ENCODE assay signal across 2 cellular contexts in genomic region chr19:3202895-3203294, GRCh38. TPM values are rescaled to one million over a fixed set of nuclear protein-coding genes. Genes with fewer than 3 reads are reported as not detected.
"Had no signal": no experiment of that assay in that cellular context is flagged by ENCODE, and none has a peak within 500 bp of the region (broad histone marks: within the 10 kb centered on the region; RNA-seq: fewer than 3 reads in every experiment).

No MANE protein-coding gene starts in this region.

RNA-seq across cellular contexts. Expression of gene CELF5, which starts 21.6 kb away (rescaled TPM):
- total RNA-seq: activated B cell treated with CpG ODN at 0.5 μM for 24 hours; activated CD8-positive, alpha-beta memory T cell treated with anti-CD3 and anti-CD28 coated beads, Interleukin-2, amount 10 ng/mL, durations not matched to agents 7 days and 5 days had no signal
